18 cellular contexts compared by ENCODE assay signal in genomic region chr6:151179321-151179720, GRCh38.
A peak's percentile ranks its signal among the peaks of the same experiment; 100 is the strongest.
DNase-seq lines count a peak whose midpoint lies in the region; ATAC-seq and TF ChIP-seq lines count a peak whose summit lies in the region.
"Had no signal": no experiment of that assay in that cellular context is flagged by ENCODE, and none has a peak within 500 bp of the region (broad histone marks: within the 10 kb centered on the region; RNA-seq: fewer than 3 reads in every experiment).

No MANE protein-coding gene starts in this region.

- intact Hi-C loops in cardiac septum (cut with DNase I): no loop called here

- H3K27ac Mint-ChIP-seq in effector memory CD8-positive, alpha-beta T cell: no peak overlapping the region
- H3K27ac Mint-ChIP-seq: GM23338; stimulated activated naive CD8-positive, alpha-beta T cell treated with anti-CD3 and anti-CD28 coated beads, Interleukin-15, Interleukin-2, amounts not matched to agents 100 ng/mL and 50 ng/mL, for 24 hours had no signal

- H3K27me3 Mint-ChIP-seq in effector memory CD8-positive, alpha-beta T cell: peaks cover 47 to 70% of the 10 kb centered on the region in 2 donors

- H3K4me3 ChIP-seq in fibroblast of the aortic adventitia (ENCODE audit: low read depth, low read length): no peak overlapping the region
- H3K4me3 ChIP-seq: gastroesophageal sphincter, GM23338, skin epidermis, vagina had no signal

- no peaks in the 10 kb centered on the region for H3K9me3 Mint-ChIP-seq in effector memory CD8-positive, alpha-beta T cell
- H3K9me3 Mint-ChIP-seq: stimulated activated naive CD8-positive, alpha-beta T cell treated with anti-CD3 and anti-CD28 coated beads, Interleukin-15, Interleukin-2, amounts not matched to agents 100 ng/mL and 50 ng/mL, for 24 hours had no signal

- no peak overlapping the region for H3K4me3 Mint-ChIP-seq in effector memory CD8-positive, alpha-beta T cell
- H3K4me3 Mint-ChIP-seq: GM23338; stimulated activated naive CD8-positive, alpha-beta T cell treated with anti-CD3 and anti-CD28 coated beads, Interleukin-15, Interleukin-2, amounts not matched to agents 100 ng/mL and 50 ng/mL, for 24 hours had no signal

- TF ChIP-seq CTCF in fibroblast of the aortic adventitia (IDR thresholded peaks at IDR 0.05; ENCODE audit: insufficient read depth, low read length): no peak

- DNase-seq in A172 (ENCODE audit: low spot score) (peak; percentile 84), H4 (ENCODE audit: low spot score) (peak; percentile 66), amniotic epithelial cell (ENCODE audit: low read depth) (peak; percentile 85), fibroblast of the aortic adventitia (ENCODE audit: low read depth) (peak; percentile 70), cardiac septum (ENCODE audit: low spot score) (no peak)
- no peak for DNase-seq in stimulated activated CD4-positive, alpha-beta T cell treated with anti-CD3 and anti-CD28 coated beads, Interleukin-2, amount 100 ng/mL, for 48 hours
- DNase-seq in effector memory CD8-positive, alpha-beta T cell: no peak
- DNase-seq: activated CD4-positive, alpha-beta T cell treated with anti-CD3 and anti-CD28 coated beads for 48 hours; COR-L47; mesendoderm; NCI-H2081 treated with DMSO at 0.1 percent for 48 hours; SHP77 treated with DMSO at 0.1 percent for 48 hours had no signal

- no peak for ATAC-seq in GM18870 (IDR thresholded peaks at IDR 0.05; ENCODE audit: unreplicated experiment)
- ATAC-seq in effector memory CD8-positive, alpha-beta T cell (replicated peaks): no peak
- ATAC-seq: gastroesophageal sphincter, GM23338 had no signal

- H3K4me1 Mint-ChIP-seq in effector memory CD8-positive, alpha-beta T cell (ENCODE audit: low read depth in 2 of 2): no peaks in the 10 kb centered on the region

- H3K36me3 Mint-ChIP-seq in effector memory CD8-positive, alpha-beta T cell (ENCODE audit: insufficient read depth): no peaks in the 10 kb centered on the region

Comparison
In these comparisons a context has a peak if more than half of its experiments do, and no peak if none do; other contexts are left out.
1. DNase-seq: peak in A172 (single experiment), H4 (single experiment), amniotic epithelial cell (single experiment) and fibroblast of the aortic adventitia (single experiment); none in stimulated activated CD4-positive, alpha-beta T cell treated with anti-CD3 and anti-CD28 coated beads, Interleukin-2, amount 100 ng/mL, for 48 hours (0 of 2), cardiac septum (single experiment) and effector memory CD8-positive, alpha-beta T cell (0 of 3).